In the genomic region with DNA sequence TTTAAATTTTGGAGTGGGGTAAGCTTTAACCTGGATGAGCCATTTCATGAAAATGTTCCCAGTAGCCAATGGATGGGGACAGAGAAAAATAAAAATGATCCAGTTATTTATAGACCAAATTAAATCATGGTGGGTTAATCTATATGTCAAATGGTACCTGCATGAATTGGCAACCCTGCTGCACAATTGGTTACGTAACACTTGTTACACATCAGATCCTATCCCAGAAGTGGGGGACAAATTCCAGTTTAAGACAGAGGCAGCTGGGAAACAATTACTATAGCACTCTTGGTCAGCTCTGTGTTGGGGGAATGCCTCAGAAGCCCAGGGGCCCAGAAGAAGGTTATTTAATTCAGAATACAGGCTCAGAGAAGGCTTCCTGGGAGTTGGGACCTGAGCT, we compare ENCODE assay signal across 23 cellular contexts.
"Had no signal": no experiment of that assay in that cellular context is flagged by ENCODE, and none has a peak within 500 bp of the region (broad histone marks: within the 10 kb centered on the region; RNA-seq: fewer than 3 reads in every experiment).

No MANE protein-coding gene starts in this region.

- H3K36me3 ChIP-seq: left ventricle myocardium inferior, ovary, right atrium auricular region, spleen, stomach, thyroid gland, transverse colon, upper lobe of left lung, vagina had no signal

- H3K79me2 ChIP-seq: hepatocyte had no signal

- ATAC-seq: naive thymus-derived CD4-positive, alpha-beta T cell; natural killer cell treated with Interleukin-12 subunit alpha and Interleukin-12 subunit beta and Interleukin-15 and Interleukin-18, amount 100 ng/mL, for 72 hours; sciatic nerve; stimulated activated naive CD8-positive, alpha-beta T cell treated with anti-CD3 and anti-CD28 coated beads, Interleukin-15, Interleukin-2, amounts not matched to agents 100 U/mL and 50 U/mL, for 24 hours had no signal

- DNase-seq: islet precursor cell; left ventricle myocardium inferior; midbrain; mucosa of descending colon; naive thymus-derived CD4-positive, alpha-beta T cell; ovary; spleen; stimulated activated CD4-positive, alpha-beta T cell treated with anti-CD3 and anti-CD28 coated beads, Interleukin-1b, Interleukin-23, amount 100 ng/mL, for 48 hours; stimulated activated CD4-positive, alpha-beta T cell treated with anti-CD3 and anti-CD28 coated beads, Interleukin-2, amount 100 ng/mL, for 48 hours; stimulated activated naive B cell treated with anti-CD40 and anti-IgM and Interleukin-4, amounts not matched to agents 10 μg/mL and 1 μg/mL and 100 μg/mL, for 72 hours; stimulated activated naive CD8-positive, alpha-beta T cell treated with anti-CD3 and anti-CD28 coated beads, Interleukin-15, Interleukin-2, amounts not matched to agents 100 U/mL and 50 U/mL, for 24 hours; stomach; testis; thyroid gland; upper lobe of left lung had no signal

- H3K4me3 ChIP-seq: hepatocyte, left ventricle myocardium inferior, mucosa of descending colon, ovary, right atrium auricular region, skin epidermis, spleen, stomach, testis, thyroid gland, transverse colon, upper lobe of left lung, vagina had no signal

- H3K27me3 ChIP-seq: hepatocyte, ovary, right atrium auricular region, testis, thyroid gland, transverse colon, upper lobe of left lung, vagina had no signal

- H3K4me1 ChIP-seq: left ventricle myocardium inferior, right atrium auricular region, stomach, testis, transverse colon, upper lobe of left lung, vagina had no signal

- H3K27ac ChIP-seq: left ventricle myocardium inferior, ovary, right atrium auricular region, skin epidermis, stomach, testis, thyroid gland, transverse colon, upper lobe of left lung, vagina had no signal

- H3K36me3 Mint-ChIP-seq: memory B cell; natural killer cell treated with Interleukin-12 subunit alpha and Interleukin-12 subunit beta and Interleukin-15 and Interleukin-18, amount 100 ng/mL, for 72 hours had no signal

- H2AFZ ChIP-seq: hepatocyte had no signal

- H3K4me2 ChIP-seq: hepatocyte had no signal

- H3K9me3 ChIP-seq: left ventricle myocardium inferior, mucosa of descending colon, ovary, right atrium auricular region, spleen, stomach, testis, thyroid gland, transverse colon, upper lobe of left lung, vagina had no signal

- H3K4me3 Mint-ChIP-seq: memory B cell; naive thymus-derived CD4-positive, alpha-beta T cell; natural killer cell treated with Interleukin-12 subunit alpha and Interleukin-12 subunit beta and Interleukin-15 and Interleukin-18, amount 100 ng/mL, for 72 hours; stimulated activated naive B cell treated with anti-CD40 and anti-IgM and Interleukin-4, amounts not matched to agents 10 μg/mL and 1 μg/mL and 100 μg/mL, for 72 hours had no signal

- H3K9me3 Mint-ChIP-seq: natural killer cell treated with Interleukin-12 subunit alpha and Interleukin-12 subunit beta and Interleukin-15 and Interleukin-18, amount 100 ng/mL, for 72 hours had no signal

- H3K27ac Mint-ChIP-seq: memory B cell; natural killer cell treated with Interleukin-12 subunit alpha and Interleukin-12 subunit beta and Interleukin-15 and Interleukin-18, amount 100 ng/mL, for 72 hours; stimulated activated naive B cell treated with anti-CD40 and anti-IgM and Interleukin-4, amounts not matched to agents 10 μg/mL and 1 μg/mL and 100 μg/mL, for 72 hours had no signal
